Comparison of ENCODE assay signal across 1 cellular context in the genomic region with DNA sequence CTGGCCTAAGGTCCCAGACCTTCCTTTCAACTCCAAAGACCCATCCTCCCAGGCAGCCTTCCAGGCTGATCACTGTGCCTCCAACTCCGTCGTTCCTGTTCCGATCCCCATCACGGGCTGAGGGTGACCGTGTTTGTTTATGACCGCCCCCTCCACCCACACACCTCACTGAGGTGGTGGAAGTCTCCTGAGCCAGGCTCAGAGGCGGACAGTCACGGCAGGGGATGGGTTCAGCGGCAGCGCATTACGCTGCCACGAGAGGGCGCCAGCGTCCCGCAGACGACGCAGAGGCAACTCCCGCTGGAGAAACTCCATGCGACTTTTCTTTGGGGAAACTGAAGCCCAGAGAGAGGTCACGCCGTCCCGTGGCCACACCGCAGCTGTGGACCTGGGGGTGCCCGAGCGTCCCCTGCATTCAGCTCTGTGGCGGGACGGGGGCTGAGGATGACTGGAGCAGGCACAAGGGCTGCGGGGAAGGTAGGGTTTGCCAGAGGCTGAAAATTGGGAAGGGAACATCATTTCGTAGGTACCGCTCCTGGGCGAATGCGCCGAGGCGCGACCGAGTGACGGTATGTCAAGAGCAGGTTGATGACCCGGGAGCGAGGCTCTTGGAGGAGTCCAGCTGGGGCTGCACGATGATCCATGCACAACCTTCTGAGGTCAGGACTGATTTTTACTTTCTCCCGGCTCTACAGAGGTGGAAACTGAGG.
TF ChIP-seq lines count a peak whose summit lies in the region.

No MANE protein-coding gene starts in this region.

TF ChIP-seq in SK-N-SH, 30 proteins besides CTCF, POLR2A, EP300 and RAD21 (continued from another document):
- TF ChIP-seq, protein P1, sequence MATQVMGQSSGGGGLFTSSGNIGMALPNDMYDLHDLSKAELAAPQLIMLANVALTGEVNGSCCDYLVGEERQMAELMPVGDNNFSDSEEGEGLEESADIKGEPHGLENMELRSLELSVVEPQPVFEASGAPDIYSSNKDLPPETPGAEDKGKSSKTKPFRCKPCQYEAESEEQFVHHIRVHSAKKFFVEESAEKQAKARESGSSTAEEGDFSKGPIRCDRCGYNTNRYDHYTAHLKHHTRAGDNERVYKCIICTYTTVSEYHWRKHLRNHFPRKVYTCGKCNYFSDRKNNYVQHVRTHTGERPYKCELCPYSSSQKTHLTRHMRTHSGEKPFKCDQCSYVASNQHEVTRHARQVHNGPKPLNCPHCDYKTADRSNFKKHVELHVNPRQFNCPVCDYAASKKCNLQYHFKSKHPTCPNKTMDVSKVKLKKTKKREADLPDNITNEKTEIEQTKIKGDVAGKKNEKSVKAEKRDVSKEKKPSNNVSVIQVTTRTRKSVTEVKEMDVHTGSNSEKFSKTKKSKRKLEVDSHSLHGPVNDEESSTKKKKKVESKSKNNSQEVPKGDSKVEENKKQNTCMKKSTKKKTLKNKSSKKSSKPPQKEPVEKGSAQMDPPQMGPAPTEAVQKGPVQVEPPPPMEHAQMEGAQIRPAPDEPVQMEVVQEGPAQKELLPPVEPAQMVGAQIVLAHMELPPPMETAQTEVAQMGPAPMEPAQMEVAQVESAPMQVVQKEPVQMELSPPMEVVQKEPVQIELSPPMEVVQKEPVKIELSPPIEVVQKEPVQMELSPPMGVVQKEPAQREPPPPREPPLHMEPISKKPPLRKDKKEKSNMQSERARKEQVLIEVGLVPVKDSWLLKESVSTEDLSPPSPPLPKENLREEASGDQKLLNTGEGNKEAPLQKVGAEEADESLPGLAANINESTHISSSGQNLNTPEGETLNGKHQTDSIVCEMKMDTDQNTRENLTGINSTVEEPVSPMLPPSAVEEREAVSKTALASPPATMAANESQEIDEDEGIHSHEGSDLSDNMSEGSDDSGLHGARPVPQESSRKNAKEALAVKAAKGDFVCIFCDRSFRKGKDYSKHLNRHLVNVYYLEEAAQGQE (IDR thresholded peaks at IDR 0.05; ENCODE audit: low read depth, low read length), result no peak
- TF ChIP-seq, protein P2, sequence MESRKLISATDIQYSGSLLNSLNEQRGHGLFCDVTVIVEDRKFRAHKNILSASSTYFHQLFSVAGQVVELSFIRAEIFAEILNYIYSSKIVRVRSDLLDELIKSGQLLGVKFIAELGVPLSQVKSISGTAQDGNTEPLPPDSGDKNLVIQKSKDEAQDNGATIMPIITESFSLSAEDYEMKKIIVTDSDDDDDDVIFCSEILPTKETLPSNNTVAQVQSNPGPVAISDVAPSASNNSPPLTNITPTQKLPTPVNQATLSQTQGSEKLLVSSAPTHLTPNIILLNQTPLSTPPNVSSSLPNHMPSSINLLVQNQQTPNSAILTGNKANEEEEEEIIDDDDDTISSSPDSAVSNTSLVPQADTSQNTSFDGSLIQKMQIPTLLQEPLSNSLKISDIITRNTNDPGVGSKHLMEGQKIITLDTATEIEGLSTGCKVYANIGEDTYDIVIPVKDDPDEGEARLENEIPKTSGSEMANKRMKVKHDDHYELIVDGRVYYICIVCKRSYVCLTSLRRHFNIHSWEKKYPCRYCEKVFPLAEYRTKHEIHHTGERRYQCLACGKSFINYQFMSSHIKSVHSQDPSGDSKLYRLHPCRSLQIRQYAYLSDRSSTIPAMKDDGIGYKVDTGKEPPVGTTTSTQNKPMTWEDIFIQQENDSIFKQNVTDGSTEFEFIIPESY (IDR thresholded peaks at IDR 0.05; ENCODE audit: borderline replicate concordance, low read depth), result no peak
- TF ChIP-seq JUND (IDR thresholded peaks at IDR 0.05) (no peak), SMC3 (IDR thresholded peaks at IDR 0.05; ENCODE audit: low read depth, low read length) (peak; percentile 98), FOXJ3 (CRISPR knock-in tag; IDR thresholded peaks at IDR 0.05) (no peak), CHD2 (IDR thresholded peaks at IDR 0.05; ENCODE audit: low read length, partially characterized antibody) (no peak), FOSL2 (IDR thresholded peaks at IDR 0.05; ENCODE audit: borderline replicate concordance, low read depth) (no peak), RXRA (IDR thresholded peaks at IDR 0.05; ENCODE audit: borderline replicate concordance, low read depth) (no peak), GABPA (IDR thresholded peaks at IDR 0.05; ENCODE audit: low read depth) (no peak), SIN3A (IDR thresholded peaks at IDR 0.05; ENCODE audit: borderline replicate concordance, low read depth, low read length) (0 out of 2 replicates have a peak, but pooled peaks have one; percentile 25), TCF12 (IDR thresholded peaks at IDR 0.05) (no peak), YY1 (IDR thresholded peaks at IDR 0.05; ENCODE audit: low read depth) (no peak), POLR2AphosphoS5 (IDR thresholded peaks at IDR 0.05; ENCODE audit: low read depth, low read length) (no peak), ELF1 (IDR thresholded peaks at IDR 0.05) (no peak), TEAD4 (IDR thresholded peaks at IDR 0.05; ENCODE audit: borderline replicate concordance, insufficient read depth) (no peak), TAF1 (IDR thresholded peaks at IDR 0.05; ENCODE audit: borderline replicate concordance, low read depth, low read length) (no peak), GATA2 (CRISPR knock-in tag; IDR thresholded peaks at IDR 0.05) (no peak), RCOR1 (IDR thresholded peaks at IDR 0.05; ENCODE audit: low read length) (0 out of 2 replicates have a peak, but pooled peaks have one; percentile 34), MEF2A (IDR thresholded peaks at IDR 0.05; ENCODE audit: borderline replicate concordance, low read depth) (no peak)
- TF ChIP-seq, protein P3, sequence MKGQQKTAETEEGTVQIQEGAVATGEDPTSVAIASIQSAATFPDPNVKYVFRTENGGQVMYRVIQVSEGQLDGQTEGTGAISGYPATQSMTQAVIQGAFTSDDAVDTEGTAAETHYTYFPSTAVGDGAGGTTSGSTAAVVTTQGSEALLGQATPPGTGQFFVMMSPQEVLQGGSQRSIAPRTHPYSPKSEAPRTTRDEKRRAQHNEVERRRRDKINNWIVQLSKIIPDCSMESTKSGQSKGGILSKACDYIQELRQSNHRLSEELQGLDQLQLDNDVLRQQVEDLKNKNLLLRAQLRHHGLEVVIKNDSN (IDR thresholded peaks at IDR 0.05; ENCODE audit: borderline replicate concordance, low read depth), result no peak
- TF ChIP-seq, protein P4, sequence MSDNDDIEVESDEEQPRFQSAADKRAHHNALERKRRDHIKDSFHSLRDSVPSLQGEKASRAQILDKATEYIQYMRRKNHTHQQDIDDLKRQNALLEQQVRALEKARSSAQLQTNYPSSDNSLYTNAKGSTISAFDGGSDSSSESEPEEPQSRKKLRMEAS (IDR thresholded peaks at IDR 0.05; ENCODE audit: low read depth), result peak; percentile 72
- TF ChIP-seq, protein P5, sequence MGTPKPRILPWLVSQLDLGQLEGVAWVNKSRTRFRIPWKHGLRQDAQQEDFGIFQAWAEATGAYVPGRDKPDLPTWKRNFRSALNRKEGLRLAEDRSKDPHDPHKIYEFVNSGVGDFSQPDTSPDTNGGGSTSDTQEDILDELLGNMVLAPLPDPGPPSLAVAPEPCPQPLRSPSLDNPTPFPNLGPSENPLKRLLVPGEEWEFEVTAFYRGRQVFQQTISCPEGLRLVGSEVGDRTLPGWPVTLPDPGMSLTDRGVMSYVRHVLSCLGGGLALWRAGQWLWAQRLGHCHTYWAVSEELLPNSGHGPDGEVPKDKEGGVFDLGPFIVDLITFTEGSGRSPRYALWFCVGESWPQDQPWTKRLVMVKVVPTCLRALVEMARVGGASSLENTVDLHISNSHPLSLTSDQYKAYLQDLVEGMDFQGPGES (IDR thresholded peaks at IDR 0.05; ENCODE audit: low read depth, low read length), result no peak
- TF ChIP-seq, protein P6, sequence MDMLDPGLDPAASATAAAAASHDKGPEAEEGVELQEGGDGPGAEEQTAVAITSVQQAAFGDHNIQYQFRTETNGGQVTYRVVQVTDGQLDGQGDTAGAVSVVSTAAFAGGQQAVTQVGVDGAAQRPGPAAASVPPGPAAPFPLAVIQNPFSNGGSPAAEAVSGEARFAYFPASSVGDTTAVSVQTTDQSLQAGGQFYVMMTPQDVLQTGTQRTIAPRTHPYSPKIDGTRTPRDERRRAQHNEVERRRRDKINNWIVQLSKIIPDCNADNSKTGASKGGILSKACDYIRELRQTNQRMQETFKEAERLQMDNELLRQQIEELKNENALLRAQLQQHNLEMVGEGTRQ (IDR thresholded peaks at IDR 0.05; ENCODE audit: borderline replicate concordance, low read depth, low read length), result no peak
- TF ChIP-seq, protein P7, sequence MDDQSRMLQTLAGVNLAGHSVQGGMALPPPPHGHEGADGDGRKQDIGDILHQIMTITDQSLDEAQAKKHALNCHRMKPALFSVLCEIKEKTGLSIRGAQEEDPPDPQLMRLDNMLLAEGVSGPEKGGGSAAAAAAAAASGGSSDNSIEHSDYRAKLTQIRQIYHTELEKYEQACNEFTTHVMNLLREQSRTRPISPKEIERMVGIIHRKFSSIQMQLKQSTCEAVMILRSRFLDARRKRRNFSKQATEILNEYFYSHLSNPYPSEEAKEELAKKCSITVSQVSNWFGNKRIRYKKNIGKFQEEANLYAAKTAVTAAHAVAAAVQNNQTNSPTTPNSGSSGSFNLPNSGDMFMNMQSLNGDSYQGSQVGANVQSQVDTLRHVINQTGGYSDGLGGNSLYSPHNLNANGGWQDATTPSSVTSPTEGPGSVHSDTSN (IDR thresholded peaks at IDR 0.05), result no peak
TF ChIP-seq in SK-N-SH: peak in this region for 5.
